Comparison of ENCODE assay signal across 1 cellular context in genomic region chr1:37514350-37515184, GRCh38.
TF ChIP-seq lines count a peak whose summit lies in the region.

TSS of gene MEAF6 (minus strand) at chr1:37514766. CDS start at chr1:37514746, 20 bp downstream.

TF ChIP-seq in K562, 482 proteins besides CTCF, POLR2A, EP300 and RAD21 (continued from another document and continues in another):
- TF ChIP-seq TEAD1 (CRISPR knock-in tag; IDR thresholded peaks at IDR 0.05), result peak in 1 of 2 experiments; percentile 36; a peak in 1 of 4 replicates
- TF ChIP-seq KLF1 (tag; IDR thresholded peaks at IDR 0.05), result peak; percentile 83; the same call in 1 of the 2 replicates
- no peak for TF ChIP-seq XRCC3 (IDR thresholded peaks at IDR 0.05)
- peak; percentile 60; the same call in 1 of the 2 replicates for TF ChIP-seq ZNF175 (CRISPR knock-in tag; IDR thresholded peaks at IDR 0.05; ENCODE audit: low read depth)
- TF ChIP-seq STAG1 (CRISPR knock-in tag; IDR thresholded peaks at IDR 0.05; ENCODE audit: borderline replicate concordance), result peak; percentile 39; the same call in 1 of the 2 replicates
- no peak for TF ChIP-seq SRSF3 (IDR thresholded peaks at IDR 0.05; ENCODE audit: insufficient read depth, low read length)
- no peak for TF ChIP-seq TCF7L2 (IDR thresholded peaks at IDR 0.05; ENCODE audit: low read depth, low read length)
- peak; percentile 89 for TF ChIP-seq VEZF1 (CRISPR knock-in tag; IDR thresholded peaks at IDR 0.05)
- TF ChIP-seq SIN3B (IDR thresholded peaks at IDR 0.05; ENCODE audit: low read depth), result peak; percentile 77
- TF ChIP-seq DEAF1 (CRISPR knock-in tag; IDR thresholded peaks at IDR 0.05), result no peak
- no peak; the same call in 1 of the 2 replicates for TF ChIP-seq GABPB1 (CRISPR knock-in tag; IDR thresholded peaks at IDR 0.05)
- peak; percentile 74; the same call in 1 of the 2 replicates for TF ChIP-seq E2F5 (CRISPR knock-in tag; IDR thresholded peaks at IDR 0.05)
- no peak; the same call in none of the 2 replicates for TF ChIP-seq KDM2B (CRISPR knock-in tag; IDR thresholded peaks at IDR 0.05)
- no peak for TF ChIP-seq CAMTA2 (CRISPR knock-in tag; conservative IDR thresholded peaks at IDR 0.05)
- peak; percentile 81 for TF ChIP-seq MAX (CRISPR knock-in tag; IDR thresholded peaks at IDR 0.05)
- TF ChIP-seq ZNF512 (tag; IDR thresholded peaks at IDR 0.05), result no peak
- no peak for TF ChIP-seq IRF1 (CRISPR knock-in tag; IDR thresholded peaks at IDR 0.05; ENCODE audit: borderline replicate concordance)
- TF ChIP-seq MAFK (IDR thresholded peaks at IDR 0.05; ENCODE audit: low read length), result no peak; the same call in 1 of the 2 replicates
- peak; percentile 87 for TF ChIP-seq KDM5B (IDR thresholded peaks at IDR 0.05; ENCODE audit: insufficient replicate concordance, low read depth, low read length)
- peak; percentile 32; the same call in 1 of the 2 replicates for TF ChIP-seq NKRF (IDR thresholded peaks at IDR 0.05; ENCODE audit: borderline replicate concordance)
- TF ChIP-seq ERF (CRISPR knock-in tag; IDR thresholded peaks at IDR 0.05), result no peak
- peak; percentile 32; the same call in 1 of the 2 replicates for TF ChIP-seq E2F1 (CRISPR knock-in tag; IDR thresholded peaks at IDR 0.05)
- peak; percentile 28; the same call in 1 of the 2 replicates for TF ChIP-seq FOXP1 (CRISPR knock-in tag; IDR thresholded peaks at IDR 0.05)
- no peak for TF ChIP-seq LARP7 (IDR thresholded peaks at IDR 0.05)
- TF ChIP-seq NR2C1 (IDR thresholded peaks at IDR 0.05), result peak; percentile 53; the same call in 1 of the 2 replicates
- no peak for TF ChIP-seq NR2C1 (tag; IDR thresholded peaks at IDR 0.05)
- TF ChIP-seq SMAD3 (CRISPR knock-in tag; conservative IDR thresholded peaks at IDR 0.05), result no peak
- TF ChIP-seq TFE3 (CRISPR knock-in tag; IDR thresholded peaks at IDR 0.05), result no peak
- no peak for TF ChIP-seq DPF2 (IDR thresholded peaks at IDR 0.05)
- TF ChIP-seq GTF3C2 (IDR thresholded peaks at IDR 0.05; ENCODE audit: borderline replicate concordance, extremely low read depth, insufficient read length), result no peak
- TF ChIP-seq MCM3 (IDR thresholded peaks at IDR 0.05), result no peak
- TF ChIP-seq THRA (IDR thresholded peaks at IDR 0.05), result no peak
- no peak for TF ChIP-seq KLF10 (CRISPR knock-in tag; IDR thresholded peaks at IDR 0.05)
- no peak for TF ChIP-seq NUFIP1 (IDR thresholded peaks at IDR 0.05; ENCODE audit: partially characterized antibody)
- TF ChIP-seq RERE (CRISPR knock-in tag; IDR thresholded peaks at IDR 0.05; ENCODE audit: borderline replicate concordance), result no peak
- no peak for TF ChIP-seq RFX7 (CRISPR knock-in tag; IDR thresholded peaks at IDR 0.05)
